14 cellular contexts compared by ENCODE assay signal in genomic region chr6:56814308-56814707, GRCh38.
DNase-seq lines count a peak whose midpoint lies in the region; ATAC-seq, FAIRE-seq and TF ChIP-seq lines count a peak whose summit lies in the region.
"Had no signal": no experiment of that assay in that cellular context is flagged by ENCODE, and none has a peak within 500 bp of the region (broad histone marks: within the 10 kb centered on the region; RNA-seq: fewer than 3 reads in every experiment).

No MANE protein-coding gene starts in this region.

- H3K4me1 Mint-ChIP-seq in effector memory CD8-positive, alpha-beta T cell (ENCODE audit: low read depth in 2 of 2) = no peaks in the 10 kb centered on the region
- H3K4me1 Mint-ChIP-seq: activated naive CD8-positive, alpha-beta T cell treated with anti-CD3 and anti-CD28 coated beads, Interleukin-2, amount 10 ng/mL, durations not matched to agents 7 days and 5 days had no signal

- H3K9me3 ChIP-seq in GM23248 (ENCODE audit: low read depth) = no peaks in the 10 kb centered on the region
- no peaks in the 10 kb centered on the region for H3K9me3 ChIP-seq in Panc1 (ENCODE audit: control insufficient read depth, insufficient read depth, low read depth, low read length)
- no peaks in the 10 kb centered on the region for H3K9me3 ChIP-seq in neural cell (ENCODE audit: low read length)
- H3K9me3 ChIP-seq in body of pancreas = no peaks in the 10 kb centered on the region

- CTCF ChIA-PET in Panc1 (lab: Charles Lee) = no interaction called here

- 74 to 76% methylated on average over 3 of the region's 3 CpGs for WGBS in GM23248 (ENCODE audit: low coverage in 1 of 2, low lambda C conversion rate in 2 of 2, missing lambda C conversion rate in 2 of 2), 2 experiments
- 66 to 68% methylated on average over 3 of the region's 3 CpGs for WGBS in body of pancreas, 2 donors

- peaks cover 96% of the 10 kb centered on the region for H3K79me2 ChIP-seq in GM23248 (ENCODE audit: insufficient read depth)
- peaks cover 25% of the 10 kb centered on the region for H3K79me2 ChIP-seq in neural cell (replicated peaks; ENCODE audit: insufficient read depth, low read length)

- H3K9me2 ChIP-seq in GM23248 (ENCODE audit: insufficient read depth) = no peaks in the 10 kb centered on the region
- no peaks in the 10 kb centered on the region for H3K9me2 ChIP-seq in neural cell (ENCODE audit: insufficient read depth, low read length)

- peak; percentile 56 for FAIRE-seq in GM18507 (lab: Jason Lieb, UNC)

- POLR2A ChIA-PET in Panc1 (lab: Charles Lee) = no interaction called here

- H3K36me3 ChIP-seq in GM23248 (ENCODE audit: low read depth) = no peaks in the 10 kb centered on the region; the same call in 1 of the 2 replicates
- H3K36me3 ChIP-seq in Panc1 (ENCODE audit: control insufficient read depth, insufficient read depth, low read length) = no peaks in the 10 kb centered on the region
- H3K36me3 ChIP-seq in neural cell (ENCODE audit: insufficient read depth, low read length) = no peaks in the 10 kb centered on the region
- H3K36me3 ChIP-seq in body of pancreas (replicated peaks in 1 of 2; ENCODE audit: insufficient read depth in 1 of 2, low read depth in 2 of 2) = no peaks in the 10 kb centered on the region

- H3F3A ChIP-seq in GM23248 (ENCODE audit: insufficient read depth) (peaks cover 56% of the 10 kb centered on the region), neural cell (ENCODE audit: insufficient read depth, low read length, poor library complexity, severe bottlenecking) (peaks cover 5% of the 10 kb centered on the region)

- H3K4me3 ChIP-seq in GM23248 (no peak overlapping the region), Panc1 (ENCODE audit: low read depth in 2 of 2, low read length in 2 of 2) (no peak overlapping the region), neural cell (ENCODE audit: low read length) (peak overlapping the region; percentile 39), body of pancreas (no peak overlapping the region)
- H3K4me3 ChIP-seq: PC-9 had no signal

- TF ChIP-seq EP300 in neural cell (conservative IDR thresholded peaks at IDR 0.05; ENCODE audit: poor library complexity, severe bottlenecking) = no peak

- H2AFZ ChIP-seq in GM23248 = no peak overlapping the region
- H2AFZ ChIP-seq in neural cell (ENCODE audit: low read depth, low read length) = no peak overlapping the region
- H2AFZ ChIP-seq: PC-9 had no signal

- TF ChIP-seq POLR2A in body of pancreas (IDR thresholded peaks at IDR 0.05) = no peak

- H3K4me1 ChIP-seq in GM23248 (ENCODE audit: insufficient read depth) (peaks cover 39% of the 10 kb centered on the region), Panc1 (ENCODE audit: control insufficient read depth, insufficient read depth, low read length) (peaks cover 40% of the 10 kb centered on the region), body of pancreas (no peaks in the 10 kb centered on the region)

- no peaks in the 10 kb centered on the region for H3K9me3 Mint-ChIP-seq in effector memory CD8-positive, alpha-beta T cell
- H3K9me3 Mint-ChIP-seq: activated naive CD8-positive, alpha-beta T cell treated with anti-CD3 and anti-CD28 coated beads, Interleukin-2, amount 10 ng/mL, durations not matched to agents 7 days and 5 days; nephron progenitor cell; T-helper 2 cell treated with Interferon-gamma antibody and Interleukin-4, amounts not matched to agents 5 μg/mL and 100 μg/mL, for 36 hours had no signal

- H3K36me3 Mint-ChIP-seq in effector memory CD8-positive, alpha-beta T cell (ENCODE audit: insufficient read depth) = peaks cover 3% of the 10 kb centered on the region
- H3K36me3 Mint-ChIP-seq: activated naive CD8-positive, alpha-beta T cell treated with anti-CD3 and anti-CD28 coated beads, Interleukin-2, amount 10 ng/mL, durations not matched to agents 7 days and 5 days had no signal

- H3K9ac ChIP-seq in GM23248 (no peak overlapping the region), neural cell (ENCODE audit: low read length) (peak overlapping the region; percentile 4)

- in situ Hi-C loops in GM23248 (cut with MboI) (no loop called here), Panc1 (cut with HindIII; ENCODE audit: low pct_unique_long_range_greater_than_20kb, low sequenced_read_pairs) (no loop called here)

- TF ChIP-seq RAD21 in neural cell (conservative IDR thresholded peaks at IDR 0.05) = no peak

- TF ChIP-seq CTCF in Panc1 (IDR thresholded peaks at IDR 0.05) = no peak
- TF ChIP-seq CTCF in neural cell (IDR thresholded peaks at IDR 0.05; ENCODE audit: poor library complexity, severe bottlenecking) = no peak
- no peak for TF ChIP-seq CTCF in body of pancreas (IDR thresholded peaks at IDR 0.05)

- H3K27me3 ChIP-seq in GM23248 (replicated peaks; ENCODE audit: insufficient read depth) = no peaks in the 10 kb centered on the region
- no peaks in the 10 kb centered on the region for H3K27me3 ChIP-seq in Panc1 (ENCODE audit: control insufficient read depth, insufficient read depth, low read length)
- no peaks in the 10 kb centered on the region for H3K27me3 ChIP-seq in neural cell (ENCODE audit: insufficient read depth, low read depth, low read length)
- H3K27me3 ChIP-seq in body of pancreas = no peaks in the 10 kb centered on the region

- no peak overlapping the region for H3K27ac Mint-ChIP-seq in effector memory CD8-positive, alpha-beta T cell
- H3K27ac Mint-ChIP-seq: activated naive CD8-positive, alpha-beta T cell treated with anti-CD3 and anti-CD28 coated beads, Interleukin-2, amount 10 ng/mL, durations not matched to agents 7 days and 5 days; nephron progenitor cell; T-helper 2 cell treated with Interferon-gamma antibody and Interleukin-4, amounts not matched to agents 5 μg/mL and 100 μg/mL, for 36 hours had no signal

- no TSS peak for BruUV-seq in Panc1 (replicated peaks; lab: Mats Ljungman, UMichigan)

- H3K4me2 ChIP-seq in GM23248 (ENCODE audit: unreplicated experiment) (peak overlapping the region; percentile 9), neural cell (ENCODE audit: low read length) (no peak overlapping the region)
- H3K4me2 ChIP-seq: PC-9 had no signal

- H4K20me1 ChIP-seq in GM23248 (ENCODE audit: insufficient read depth) (peaks cover 27% of the 10 kb centered on the region), neural cell (ENCODE audit: insufficient read depth) (no peaks in the 10 kb centered on the region)

- DNase-seq in GM18507 (ENCODE audit: extremely low spot score, insufficient read length, low read depth) = no peak
- DNase-seq in GM23248 = no peak
- no peak for DNase-seq in Panc1 (ENCODE audit: low read depth, low spot score)
- no peak for DNase-seq in body of pancreas
- no peak for DNase-seq in effector memory CD8-positive, alpha-beta T cell
- no peak for DNase-seq in kidney tubule cell (ENCODE audit: low spot score)
- DNase-seq: activated naive CD8-positive, alpha-beta T cell treated with anti-CD3 and anti-CD28 coated beads, Interleukin-2, amount 10 ng/mL, durations not matched to agents 7 days and 5 days; kidney glomerular epithelial cell; NCI-H187 treated with DMSO at 0.1 percent for 48 hours; nephron progenitor cell; PC-9 had no signal

- H3K4me3 Mint-ChIP-seq in effector memory CD8-positive, alpha-beta T cell = no peak overlapping the region
- H3K4me3 Mint-ChIP-seq: activated naive CD8-positive, alpha-beta T cell treated with anti-CD3 and anti-CD28 coated beads, Interleukin-2, amount 10 ng/mL, durations not matched to agents 7 days and 5 days; nephron progenitor cell; T-helper 2 cell treated with Interferon-gamma antibody and Interleukin-4, amounts not matched to agents 5 μg/mL and 100 μg/mL, for 36 hours had no signal

- intact Hi-C loops in Panc1 (cut with micrococcal nuclease; ENCODE audit: unreplicated experiment) (no loop called here), body of pancreas (cut with DNase I) (no loop called here)

- ATAC-seq in Panc1 = no peak
- ATAC-seq in HG03135 (IDR thresholded peaks at IDR 0.05; ENCODE audit: unreplicated experiment) = no peak
- ATAC-seq in body of pancreas = no peak
- ATAC-seq in effector memory CD8-positive, alpha-beta T cell (replicated peaks) = no peak

- no peaks in the 10 kb centered on the region for H3K27me3 Mint-ChIP-seq in effector memory CD8-positive, alpha-beta T cell

- H3K27ac ChIP-seq in GM23248 = no peak overlapping the region
- H3K27ac ChIP-seq in Panc1 (ENCODE audit: low read length) = peak overlapping the region; percentile 11; the same call in 1 of the 2 replicates
- no peak overlapping the region for H3K27ac ChIP-seq in neural cell (ENCODE audit: low read length)
- no peak overlapping the region for H3K27ac ChIP-seq in body of pancreas
- H3K27ac ChIP-seq: PC-9 had no signal

TF ChIP-seq in neural cell, 6 proteins besides CTCF, POLR2A, EP300 and RAD21:
- no peak for TF ChIP-seq SMC3 (conservative IDR thresholded peaks at IDR 0.05; ENCODE audit: poor library complexity)
- TF ChIP-seq REST (IDR thresholded peaks at IDR 0.05; ENCODE audit: borderline replicate concordance) = no peak
- TF ChIP-seq MXI1 (conservative IDR thresholded peaks at IDR 0.05; ENCODE audit: poor library complexity, severe bottlenecking) = no peak
- no peak for TF ChIP-seq POLR2AphosphoS5 (IDR thresholded peaks at IDR 0.05)
- no peak for TF ChIP-seq TAF1 (IDR thresholded peaks at IDR 0.05; ENCODE audit: low read depth)
- TF ChIP-seq EZH2 (IDR thresholded peaks at IDR 0.05; ENCODE audit: borderline replicate concordance, insufficient read depth, low read length, poor library complexity, severe bottlenecking) = no peak
